Comparison of ENCODE assay signal across 1 cellular context in the genomic region with DNA sequence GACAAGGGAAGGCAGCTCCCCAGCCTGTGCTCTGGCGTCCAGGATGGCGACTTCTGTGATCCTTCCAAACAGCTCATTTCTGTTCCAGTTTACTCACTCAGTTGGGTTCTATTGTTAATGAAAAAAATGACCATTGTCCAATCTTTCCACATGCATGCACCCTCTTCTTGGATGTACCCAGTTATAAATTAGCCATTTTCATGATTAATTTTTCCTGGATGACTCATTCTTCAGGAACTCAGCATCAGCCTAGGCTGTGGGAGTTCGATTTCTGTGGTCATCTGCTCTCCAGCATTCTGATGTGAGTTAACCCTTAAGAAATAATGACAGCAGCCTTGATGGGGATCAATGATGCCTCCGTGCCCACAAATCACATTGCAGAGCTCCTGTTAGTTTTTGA.
TF ChIP-seq lines count a peak whose summit lies in the region.

No MANE protein-coding gene starts in this region.

TF ChIP-seq in HepG2, 621 proteins besides CTCF, POLR2A, EP300 and RAD21 (continued from another document):
- TF ChIP-seq, protein P1, sequence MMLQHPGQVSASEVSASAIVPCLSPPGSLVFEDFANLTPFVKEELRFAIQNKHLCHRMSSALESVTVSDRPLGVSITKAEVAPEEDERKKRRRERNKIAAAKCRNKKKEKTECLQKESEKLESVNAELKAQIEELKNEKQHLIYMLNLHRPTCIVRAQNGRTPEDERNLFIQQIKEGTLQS (CRISPR knock-in tag; IDR thresholded peaks at IDR 0.05) = no peak
- no peak for TF ChIP-seq ZNF253 (CRISPR knock-in tag; IDR thresholded peaks at IDR 0.05; ENCODE audit: borderline replicate concordance)
TF ChIP-seq in HepG2: peak in this region for 0.
